ENCODE assay signal across 8 cellular contexts in the genomic region with DNA sequence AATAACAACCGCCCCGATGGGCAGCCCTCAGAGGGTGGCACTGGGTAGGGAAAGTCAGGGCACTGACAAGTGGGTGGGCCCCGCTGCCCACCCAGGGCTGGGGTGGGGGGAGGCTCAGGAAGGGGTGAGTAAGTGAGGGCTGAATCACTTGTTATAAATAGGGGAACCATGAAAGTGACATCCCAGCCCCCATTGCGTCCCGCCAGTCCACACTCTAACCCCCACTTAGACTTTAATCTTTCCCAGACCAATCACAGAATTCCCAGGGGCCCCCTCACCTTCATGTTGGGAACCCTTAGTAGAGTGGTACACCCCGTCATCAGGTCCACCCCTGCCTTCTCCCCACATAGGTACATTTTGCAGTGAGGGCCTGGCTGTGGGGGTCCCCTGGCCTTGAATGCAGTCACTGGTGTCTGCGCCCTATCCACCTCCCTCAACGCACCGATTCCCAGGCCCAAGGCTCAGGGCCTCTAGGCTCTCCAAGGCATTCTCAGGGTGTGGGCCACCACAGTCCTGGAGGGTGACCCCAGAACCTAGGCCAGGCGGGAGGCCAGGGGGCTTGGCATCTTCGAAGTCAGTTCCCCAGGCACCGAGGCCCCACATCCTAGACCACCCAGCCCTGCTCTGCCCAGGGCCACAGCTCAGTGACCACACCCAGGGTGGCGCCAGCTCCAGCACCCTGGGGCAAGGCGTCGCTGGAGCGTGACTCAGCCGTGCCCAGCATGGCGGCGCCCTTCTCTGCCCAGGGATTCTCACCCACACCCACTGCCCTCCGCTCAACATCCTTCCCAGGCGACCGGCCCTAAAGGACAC. TPM values are rescaled to one million over a fixed set of nuclear protein-coding genes. Genes with fewer than 3 reads are reported as not detected.
DNase-seq lines count a peak whose midpoint lies in the region; ATAC-seq, FAIRE-seq and TF ChIP-seq lines count a peak whose summit lies in the region.

No MANE protein-coding gene starts in this region.

- peaks cover 1 to 9% of the 10 kb centered on the region in 2 experiments for H4K20me1 ChIP-seq in H1 (replicated peaks in 1 of 2; ENCODE audit: control insufficient read depth in 1 of 2, insufficient read depth in 2 of 2, low read length in 2 of 2)

- POLR2A ChIA-PET in H1 (lab: Charles Lee; ENCODE audit: partially characterized antibody), result interaction anchor here (0.6 to 1.8 kb wide), 7 partner anchors 8 to 674 kb away, joined by 3 to 8 read pairs (median 5); no protein-coding TSS in a partner anchor
- POLR2A ChIA-PET in naive thymus-derived CD4-positive, alpha-beta T cell (lab: Charles Lee), result interaction anchor here (1.0 to 1.8 kb wide), 5 partner anchors 7 to 51 kb away, joined by 4 to 10 read pairs (median 4); a partner anchor contains a TSS

- no peaks in the 10 kb centered on the region for H3K36me3 ChIP-seq in H1 (ENCODE audit: control insufficient read depth in 2 of 4, insufficient read depth in 4 of 4, low read length in 3 of 4)
- no peaks in the 10 kb centered on the region for H3K36me3 ChIP-seq in naive thymus-derived CD4-positive, alpha-beta T cell (ENCODE audit: control insufficient read depth in 2 of 3, insufficient read depth in 3 of 3, low read length in 3 of 3)

- H3K23me2 ChIP-seq in H1 (ENCODE audit: low read depth, low read length), result peaks cover 6% of the 10 kb centered on the region; the same call in 1 of the 2 replicates

- H3K79me1 ChIP-seq in H1 (ENCODE audit: low read depth, low read length), result no peaks in the 10 kb centered on the region

- TF ChIP-seq CTCF in AG10803 (conservative IDR thresholded peaks at IDR 0.05; ENCODE audit: low read length), result no peak
- no peak for TF ChIP-seq CTCF in H1 (IDR thresholded peaks at IDR 0.05; ENCODE audit: control extremely low read depth in 1 of 3, insufficient read depth in 1 of 3, low read depth in 1 of 3, low read length in 3 of 3)

- no peak for TF ChIP-seq POLR2A in H1 (IDR thresholded peaks at IDR 0.05; ENCODE audit: control extremely low read depth in 1 of 2, low read depth in 2 of 2, low read length in 2 of 2)

- H3K9me3 ChIP-seq in H1 (ENCODE audit: insufficient read depth in 2 of 2, low read depth in 1 of 2, low read length in 1 of 2), result no peaks in the 10 kb centered on the region
- H3K9me3 ChIP-seq in naive thymus-derived CD4-positive, alpha-beta T cell (ENCODE audit: control insufficient read depth in 2 of 3, low read length in 3 of 3), result no peaks in the 10 kb centered on the region

- CTCF ChIA-PET in H1 (lab: Charles Lee; ENCODE audit: partially characterized antibody), result interaction anchor here (0.6 to 2.4 kb wide), 8 partner anchors 9 to 30 kb away, joined by 3 to 13 read pairs (median 6); no protein-coding TSS in a partner anchor
- CTCF ChIA-PET in naive thymus-derived CD4-positive, alpha-beta T cell (lab: Charles Lee), result interaction anchor here (0.6 to 1.6 kb wide), 4 partner anchors 13 to 58 kb away, joined by 3 to 9 read pairs (median 6); no protein-coding TSS in a partner anchor

- H2BK12ac ChIP-seq in H1 (ENCODE audit: low read depth, low read length), result peak overlapping the region; percentile 77; the same call in 1 of the 2 replicates

- peaks cover 43% of the 10 kb centered on the region for H3K36me3 Mint-ChIP-seq in activated CD4-positive, alpha-beta T cell treated with anti-CD3 and anti-CD28 coated beads, Interleukin-2, amount 10 ng/mL, durations not matched to agents 24 days and 14 days (ENCODE audit: low read depth)
- peaks cover 0 to 17% (median 0%) of the 10 kb centered on the region in 5 donors for H3K36me3 Mint-ChIP-seq in naive thymus-derived CD4-positive, alpha-beta T cell

- peaks cover 0 to 3% of the 10 kb centered on the region in 2 experiments; a peak in 2 of 4 replicates for H3K79me2 ChIP-seq in H1 (ENCODE audit: control insufficient read depth in 1 of 2, insufficient read depth in 2 of 2, low read length in 2 of 2)

- H4K5ac ChIP-seq in H1 (ENCODE audit: insufficient read length, low read depth, low read length), result no peak overlapping the region

- no peak for TF ChIP-seq EP300 in H1 (IDR thresholded peaks at IDR 0.05; ENCODE audit: borderline replicate concordance in 1 of 2, low read depth in 2 of 2, low read length in 2 of 2)

- H4K8ac ChIP-seq in H1 (ENCODE audit: extremely low read depth, insufficient read depth, low read length), result no peak overlapping the region

- DNase-seq in AG10803 (ENCODE audit: low read depth) (peak; percentile 61), HK-2 (ENCODE audit: unreplicated experiment) (peak; percentile 74), H1 (ENCODE audit: low read depth in 1 of 2, low spot score in 2 of 2) (no peak), DMS153 (lab: John Stamatoyannopoulos, UW) (no peak)
- peak; percentile 80 for DNase-seq in activated CD4-positive, alpha-beta T cell treated with anti-CD3 and anti-CD28 coated beads, Interleukin-2, amount 10 ng/mL, durations not matched to agents 24 days and 14 days
- peak in 3 of 9 donors; percentile 22 to 63 (median 49) for DNase-seq in naive thymus-derived CD4-positive, alpha-beta T cell

- H3K4me3 Mint-ChIP-seq in activated CD4-positive, alpha-beta T cell treated with anti-CD3 and anti-CD28 coated beads, Interleukin-2, amount 10 ng/mL, durations not matched to agents 24 days and 14 days, result peak overlapping the region; percentile 94
- peak overlapping the region; percentile 82 to 96 (median 90) for H3K4me3 Mint-ChIP-seq in naive thymus-derived CD4-positive, alpha-beta T cell

- peaks cover 42% of the 10 kb centered on the region for H3K4me1 Mint-ChIP-seq in activated CD4-positive, alpha-beta T cell treated with anti-CD3 and anti-CD28 coated beads, Interleukin-2, amount 10 ng/mL, durations not matched to agents 24 days and 14 days
- peaks cover 16 to 82% (median 60%) of the 10 kb centered on the region in 7 donors for H3K4me1 Mint-ChIP-seq in naive thymus-derived CD4-positive, alpha-beta T cell

- H2BK15ac ChIP-seq in H1 (ENCODE audit: low read length), result 0 out of 2 replicates have a peak overlapping the region, but pooled peaks have one; percentile 72

- H2BK5ac ChIP-seq in H1 (ENCODE audit: low read depth, low read length), result peak overlapping the region; percentile 35; the same call in 1 of the 2 replicates

- no peaks in the 10 kb centered on the region for H3K9me3 Mint-ChIP-seq in activated CD4-positive, alpha-beta T cell treated with anti-CD3 and anti-CD28 coated beads, Interleukin-2, amount 10 ng/mL, durations not matched to agents 24 days and 14 days
- H3K9me3 Mint-ChIP-seq in naive thymus-derived CD4-positive, alpha-beta T cell, result no peaks in the 10 kb centered on the region

- no peaks in the 10 kb centered on the region for H3K27me3 ChIP-seq in H1 (replicated peaks in 1 of 4; ENCODE audit: control insufficient read depth in 3 of 4, extremely low read depth in 1 of 4, insufficient read depth in 3 of 4, low read length in 3 of 4)
- H3K27me3 ChIP-seq in naive thymus-derived CD4-positive, alpha-beta T cell (ENCODE audit: control insufficient read depth in 2 of 2, insufficient read depth in 2 of 2, low read length in 2 of 2), result no peaks in the 10 kb centered on the region

- H3K27me3 Mint-ChIP-seq in activated CD4-positive, alpha-beta T cell treated with anti-CD3 and anti-CD28 coated beads, Interleukin-2, amount 10 ng/mL, durations not matched to agents 24 days and 14 days, result no peaks in the 10 kb centered on the region
- H3K27me3 Mint-ChIP-seq in naive thymus-derived CD4-positive, alpha-beta T cell, result no peaks in the 10 kb centered on the region

- 95% methylated on average over 19 of the region's 22 CpGs; no CpG with 5 or more reads in 1 of the 2 experiments for WGBS in H1 (ENCODE audit: extremely low coverage in 1 of 2, insufficient coverage in 1 of 2, insufficient read length in 1 of 2, insufficient replicate concordance in 2 of 2, low coverage in 1 of 2, low lambda C conversion rate in 2 of 2, missing lambda C conversion rate in 1 of 2), 2 experiments

- intact Hi-C loops in activated CD4-positive, alpha-beta T cell treated with anti-CD3 and anti-CD28 coated beads, Interleukin-2, amount 10 ng/mL, durations not matched to agents 24 days and 14 days (cut with micrococcal nuclease), result loop anchor here (1.0 to 10.0 kb wide), 5 partner anchors 7 to 688 kb away; a partner anchor contains a TSS
- intact Hi-C loops in naive thymus-derived CD4-positive, alpha-beta T cell (cut with micrococcal nuclease), result loop anchor here (1.0 to 10.0 kb wide), 4 partner anchors 7 to 685 kb away; a partner anchor contains a TSS

- no peak overlapping the region for H4K91ac ChIP-seq in H1 (replicated peaks; ENCODE audit: insufficient read length, low read length)

- H3K4me2 ChIP-seq in H1 (ENCODE audit: insufficient read depth in 1 of 2, low read depth in 2 of 2, low read length in 2 of 2), result no peak overlapping the region

- no peak for TF ChIP-seq RAD21 in H1 (IDR thresholded peaks at IDR 0.05 in 1 of 2, conservative IDR thresholded peaks at IDR 0.05 in 1 of 2; ENCODE audit: low read depth in 2 of 2, low read length in 2 of 2)

- H3K27ac ChIP-seq in H1 (ENCODE audit: low read depth, low read length), result no peak overlapping the region
- H3K27ac ChIP-seq in naive thymus-derived CD4-positive, alpha-beta T cell (ENCODE audit: low read depth, low read length), result peak overlapping the region; percentile 91

- peaks cover 0 to 34% (median 27%) of the 10 kb centered on the region in 4 experiments; a peak in 6 of 7 replicates for H3K4me1 ChIP-seq in H1 (replicated peaks in 1 of 4; ENCODE audit: control insufficient read depth in 3 of 4, insufficient read depth in 4 of 4, low read length in 3 of 4)
- peaks cover 73 to 82% of the 10 kb centered on the region in 2 donors for H3K4me1 ChIP-seq in naive thymus-derived CD4-positive, alpha-beta T cell (ENCODE audit: control insufficient read depth in 2 of 2, insufficient read depth in 2 of 2, low read length in 2 of 2)

- H3K9ac ChIP-seq in H1 (replicated peaks in 1 of 4; ENCODE audit: extremely low read depth in 1 of 4, low read depth in 3 of 4, low read length in 3 of 4), result no peak overlapping the region

- peak; percentile 9 for ATAC-seq in naive thymus-derived CD4-positive, alpha-beta T cell
- ATAC-seq in HG03097 (IDR thresholded peaks at IDR 0.05; ENCODE audit: low FRiP score, unreplicated experiment) (no peak), GM21619 (IDR thresholded peaks at IDR 0.05; ENCODE audit: unreplicated experiment) (no peak)

- H3K56ac ChIP-seq in H1 (replicated peaks; ENCODE audit: insufficient read length, low read depth, low read length), result no peak overlapping the region

- no peak overlapping the region for H2BK120ac ChIP-seq in H1 (replicated peaks; ENCODE audit: low read depth, low read length)

- H3K4ac ChIP-seq in H1 (replicated peaks; ENCODE audit: insufficient read length, low read depth, low read length), result no peak overlapping the region

- H2BK20ac ChIP-seq in H1 (ENCODE audit: low read length), result no peak overlapping the region

- H3K27ac Mint-ChIP-seq in activated CD4-positive, alpha-beta T cell treated with anti-CD3 and anti-CD28 coated beads, Interleukin-2, amount 10 ng/mL, durations not matched to agents 24 days and 14 days, result peak overlapping the region; percentile 89
- H3K27ac Mint-ChIP-seq in naive thymus-derived CD4-positive, alpha-beta T cell, result peak overlapping the region; percentile 93 to 98 (median 95)

- H3K23ac ChIP-seq in H1 (ENCODE audit: insufficient read length), result no peak overlapping the region

- H3K14ac ChIP-seq in H1 (ENCODE audit: insufficient read length), result no peak overlapping the region

- H3K18ac ChIP-seq in H1 (ENCODE audit: extremely low read depth, low read length), result no peak overlapping the region

- peak overlapping the region; percentile 99 for H3K4me3 ChIP-seq in AG10803 (ENCODE audit: low read length)
- H3K4me3 ChIP-seq in H1 (ENCODE audit: extremely low read depth in 1 of 4, insufficient read depth in 2 of 4, low read depth in 3 of 4, low read length in 4 of 4), result no peak overlapping the region
- peak overlapping the region; percentile 50 for H3K4me3 ChIP-seq in naive thymus-derived CD4-positive, alpha-beta T cell (ENCODE audit: low read length)

- H2AK5ac ChIP-seq in H1 (ENCODE audit: low read depth, low read length), result peak overlapping the region; percentile 70; the same call in 1 of the 2 replicates

- no peak overlapping the region for H2AFZ ChIP-seq in H1 (ENCODE audit: low read length)

- FAIRE-seq in H1 (lab: Jason Lieb, UNC), result no peak

RNA-seq across cellular contexts. Expression of a gene that starts 36.8 kb away (rescaled TPM):
- 1.4 and 1.9 TPM in 2 replicates for total RNA-seq in activated CD4-positive, alpha-beta T cell treated with anti-CD3 and anti-CD28 coated beads, Interleukin-2, amount 10 ng/mL, durations not matched to agents 24 days and 14 days
- not detected in 2 replicates for total RNA-seq in H1 (2021; fragmentation: NEBNext Ultra II Directional; extraction: Animal tissue kit (Norgen Biotek cat#: 25700))
- polyA plus RNA-seq in H1 (2011; rRNA removed), result 0.14 and 0.62 TPM in 2 replicates
- not detected for polyA plus RNA-seq in H1 (2011; cell fraction: cytosol; rRNA removed)
- not detected for polyA plus RNA-seq in H1 (2011; cell fraction: nucleus; rRNA removed)
- 0.69 to 0.83 TPM in 2 of 4 replicates, not detected in the others for polyA plus RNA-seq in H1 (2012, experiment 1 of 2)
- not detected for polyA plus RNA-seq in H1 (2012, experiment 2 of 2)
- polyA plus RNA-seq in H1 (2013, experiment 1 of 2), result 1.2 TPM
- polyA plus RNA-seq in H1 (2013, experiment 2 of 2), result 1.3 TPM
- polyA minus RNA-seq in H1 (2011; rRNA and poly(A)+ RNA removed), result not detected in 2 replicates
- not detected for polyA minus RNA-seq in H1 (2011; cell fraction: cytosol; rRNA and poly(A)+ RNA removed)
- polyA minus RNA-seq in H1 (2011; cell fraction: nucleus; rRNA and poly(A)+ RNA removed), result not detected
- total RNA-seq in naive thymus-derived CD4-positive, alpha-beta T cell, result 1 to 10 TPM in 2 of 5 experiments, not detected in 3; 1.3 to 3.4 TPM
- not detected for polyA plus RNA-seq in naive thymus-derived CD4-positive, alpha-beta T cell

RNA-seq across cellular contexts. Expression of a gene that starts 44.9 kb away (rescaled TPM):
- 7.3 and 7.5 TPM in 2 replicates for total RNA-seq in activated CD4-positive, alpha-beta T cell treated with anti-CD3 and anti-CD28 coated beads, Interleukin-2, amount 10 ng/mL, durations not matched to agents 24 days and 14 days
- total RNA-seq in H1 (2021; fragmentation: NEBNext Ultra II Directional; extraction: Animal tissue kit (Norgen Biotek cat#: 25700)), result 31.1 and 32.7 TPM in 2 replicates
- 12.2 and 23.2 TPM in 2 replicates for polyA plus RNA-seq in H1 (2011; rRNA removed)
- polyA plus RNA-seq in H1 (2011; cell fraction: cytosol; rRNA removed), result 10.9 TPM
- 21.2 TPM for polyA plus RNA-seq in H1 (2011; cell fraction: nucleus; rRNA removed)
- 13.1 to 23.1 TPM (median 21.0 TPM) in 4 replicates for polyA plus RNA-seq in H1 (2012, experiment 1 of 2)
- 20.0 TPM for polyA plus RNA-seq in H1 (2012, experiment 2 of 2)
- 17.0 TPM for polyA plus RNA-seq in H1 (2013, experiment 1 of 2)
- polyA plus RNA-seq in H1 (2013, experiment 2 of 2), result 17.3 TPM
- 8.9 and 10.8 TPM in 2 replicates for polyA minus RNA-seq in H1 (2011; rRNA and poly(A)+ RNA removed)
- 23.9 TPM for polyA minus RNA-seq in H1 (2011; cell fraction: cytosol; rRNA and poly(A)+ RNA removed)
- 13.5 TPM for polyA minus RNA-seq in H1 (2011; cell fraction: nucleus; rRNA and poly(A)+ RNA removed)
- 1 to 10 TPM; 4.8 to 7.8 (median 5.9) TPM for total RNA-seq in naive thymus-derived CD4-positive, alpha-beta T cell
- 1 to 10 TPM in 1 of 2 donors, under 1 TPM in 1; 0.73 to 1.6 TPM for polyA plus RNA-seq in naive thymus-derived CD4-positive, alpha-beta T cell

Comparison
In these comparisons a context has a peak if more than half of its experiments do, and no peak if none do; other contexts are left out.
1. DNase-seq: peak in AG10803 (single experiment), HK-2 (single experiment) and activated CD4-positive, alpha-beta T cell treated with anti-CD3 and anti-CD28 coated beads, Interleukin-2, amount 10 ng/mL, durations not matched to agents 24 days and 14 days (single experiment); none in H1 (0 of 2) and DMS153 (single experiment).
2. H3K4me3 ChIP-seq: peak in AG10803 (single experiment) and naive thymus-derived CD4-positive, alpha-beta T cell (single experiment); none in H1 (0 of 4).